Comparison of ENCODE assay signal across 1 cellular context in genomic region chr4:2274320-2275043, GRCh38.
A peak's percentile ranks its signal among the peaks of the same experiment; 100 is the strongest.
TF ChIP-seq lines count a peak whose summit lies in the region.

No MANE protein-coding gene starts in this region.

TF ChIP-seq in K562, 482 proteins besides CTCF, POLR2A, EP300 and RAD21 (continued from another document):
- TF ChIP-seq ZBTB40 (IDR thresholded peaks at IDR 0.05) (no peak), ZBTB40 (CRISPR knock-in tag; IDR thresholded peaks at IDR 0.05) (no peak), BRD4 (IDR thresholded peaks at IDR 0.05) (no peak), ZNF668 (CRISPR knock-in tag; IDR thresholded peaks at IDR 0.05) (no peak), SIRT6 (IDR thresholded peaks at IDR 0.05; ENCODE audit: low read depth, low read length) (no peak), MNT (conservative IDR thresholded peaks at IDR 0.05) (peak in 1 of 2 experiments; percentile 2; a peak in 1 of 4 replicates), TRIM24 (IDR thresholded peaks at IDR 0.05) (no peak), ZNF282 (CRISPR knock-in tag; IDR thresholded peaks at IDR 0.05) (no peak), CHAMP1 (IDR thresholded peaks at IDR 0.05) (no peak), THRA (IDR thresholded peaks at IDR 0.05) (no peak), ESRRA (IDR thresholded peaks at IDR 0.05; ENCODE audit: borderline replicate concordance, low read depth) (0 out of 2 replicates have a peak, but pooled peaks have one; percentile 2), KLF1 (tag; IDR thresholded peaks at IDR 0.05) (no peak), HDAC2 (IDR thresholded peaks at IDR 0.05) (no peak), CREM (IDR thresholded peaks at IDR 0.05; ENCODE audit: low read depth) (no peak), ZNF696 (CRISPR knock-in tag; conservative IDR thresholded peaks at IDR 0.05) (no peak), RNF2 (IDR thresholded peaks at IDR 0.05) (no peak)
